Comparison of ENCODE assay signal across 10 cellular contexts in the genomic region with DNA sequence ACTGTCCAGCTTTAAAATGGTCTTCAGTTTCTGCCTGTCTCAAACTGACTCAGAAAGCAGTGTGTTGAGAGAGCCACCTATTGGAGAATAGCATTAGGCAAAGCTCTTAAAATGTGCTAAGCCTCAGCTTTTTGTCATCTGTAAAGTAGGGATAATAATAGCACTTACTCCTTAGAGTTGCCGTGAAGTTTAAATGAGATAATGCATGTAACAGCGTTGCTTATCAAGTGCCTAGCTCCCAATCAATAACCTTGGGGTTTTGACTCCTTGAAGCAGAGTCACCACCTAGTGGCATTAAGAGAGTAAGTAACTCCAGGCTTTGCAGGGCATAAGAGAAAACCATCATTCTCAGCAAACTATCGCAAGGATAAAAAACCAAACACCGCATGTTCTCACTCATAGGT.
DNase-seq lines count a peak whose midpoint lies in the region; ATAC-seq, FAIRE-seq and TF ChIP-seq lines count a peak whose summit lies in the region.
"Had no signal": no experiment of that assay in that cellular context is flagged by ENCODE, and none has a peak within 500 bp of the region (broad histone marks: within the 10 kb centered on the region; RNA-seq: fewer than 3 reads in every experiment).

No MANE protein-coding gene starts in this region.

- H3K9ac ChIP-seq in Karpas-422 (ENCODE audit: low read length) (no peak overlapping the region), GM12878 (ENCODE audit: control insufficient read depth, insufficient read depth, low read length) (no peak overlapping the region)

- no TSS peak for BruUV-seq in GM12878 (replicated peaks; lab: Mats Ljungman, UMichigan)

- H3K9me3 ChIP-seq in Karpas-422 (ENCODE audit: low read length) (no peaks in the 10 kb centered on the region), GM12878 (replicated peaks; ENCODE audit: control insufficient read depth, insufficient read depth, low read length) (no peaks in the 10 kb centered on the region), thyroid gland (no peaks in the 10 kb centered on the region)

- SMC1A ChIA-PET in GM12878 (lab: Charles Lee; ENCODE audit: uncharacterized antibody, unreplicated experiment), result interaction anchor here (1.0 to 1.4 kb wide), 3 partner anchors 37 to 94 kb away, joined by 3 to 5 read pairs (median 3); no protein-coding TSS in a partner anchor

- 42% methylated on average over 4 of the region's 4 CpGs for WGBS in GM12878 (ENCODE audit: insufficient coverage, insufficient replicate concordance, low lambda C conversion rate, missing lambda C conversion rate)
- 33 to 57% methylated on average over 4 of the region's 4 CpGs for WGBS in thyroid gland, 2 donors

- DNase-seq in G401 (ENCODE audit: low spot score) (peak; percentile 7), Karpas-422 (peak; percentile 63), GM12878 (ENCODE audit: low read depth, low spot score) (no peak), midbrain (lab: John Stamatoyannopoulos, UW) (peak; percentile 24), GM19239 (ENCODE audit: insufficient read length, low spot score) (no peak), thyroid gland (no peak), H4 (ENCODE audit: low spot score) (no peak)
- DNase-seq: left ventricle myocardium superior; stimulated activated CD4-positive, alpha-beta T cell treated with anti-CD3 and anti-CD28 coated beads, Interleukin-1b, Interleukin-23, amount 100 ng/mL, for 48 hours had no signal

- H3K79me2 ChIP-seq in Karpas-422 (ENCODE audit: low read length) (no peaks in the 10 kb centered on the region), GM12878 (ENCODE audit: control insufficient read depth, insufficient read depth, low read length) (no peaks in the 10 kb centered on the region)

- H3K4me2 ChIP-seq in Karpas-422 (ENCODE audit: low read depth, low read length, poor library complexity, severe bottlenecking) (no peak overlapping the region), GM12878 (ENCODE audit: control insufficient read depth, insufficient read depth) (no peak overlapping the region)

- H3K36me3 ChIP-seq in Karpas-422 (ENCODE audit: insufficient read depth, low read length), result no peaks in the 10 kb centered on the region
- H3K36me3 ChIP-seq in GM12878 (ENCODE audit: control insufficient read depth in 2 of 2, insufficient read depth in 2 of 2, low read length in 1 of 2), result no peaks in the 10 kb centered on the region
- H3K36me3 ChIP-seq in thyroid gland, result no peaks in the 10 kb centered on the region

- H2AFZ ChIP-seq in Karpas-422 (ENCODE audit: low read length) (no peak overlapping the region), GM12878 (ENCODE audit: control insufficient read depth, low read depth, low read length) (no peak overlapping the region)

- CTCF ChIA-PET in GM12878 (lab: Yijun Ruan, JAX), result interaction anchor here (0.7 to 1.6 kb wide), 6 partner anchors 12 to 1422 kb away, joined by 3 to 7 read pairs (median 4); no protein-coding TSS in a partner anchor

- no peaks in the 10 kb centered on the region for H3K27me3 ChIP-seq in Karpas-422 (ENCODE audit: low read length)
- H3K27me3 ChIP-seq in GM12878 (replicated peaks in 1 of 2; ENCODE audit: control insufficient read depth in 2 of 2, insufficient read depth in 2 of 2, low read length in 1 of 2), result no peaks in the 10 kb centered on the region; a peak in 2 of 4 replicates
- no peaks in the 10 kb centered on the region for H3K27me3 ChIP-seq in thyroid gland

- H3K4me3 ChIP-seq in Karpas-422 (ENCODE audit: low read length), result no peak overlapping the region
- H3K4me3 ChIP-seq in GM12878, result no peak overlapping the region
- H3K4me3 ChIP-seq in thyroid gland (replicated peaks in 1 of 3), result no peak overlapping the region

- H3K27ac ChIP-seq in Karpas-422 (ENCODE audit: low read length) (no peak overlapping the region), GM12878 (ENCODE audit: control insufficient read depth, insufficient read depth) (no peak overlapping the region), thyroid gland (no peak overlapping the region)

- intact Hi-C loops in GM12878 (cut with micrococcal nuclease; ENCODE audit: unreplicated experiment), result no loop called here
- intact Hi-C loops in thyroid gland (cut with DNase I), result no loop called here

- RAD21 ChIA-PET in GM12878 (lab: Charles Lee; ENCODE audit: unreplicated experiment), result interaction anchor here (0.9 kb wide), 1 partner anchor 83 kb away, joined by 3 read pairs; no protein-coding TSS in a partner anchor

- H3K4me1 ChIP-seq in Karpas-422 (ENCODE audit: low read length) (no peaks in the 10 kb centered on the region), GM12878 (ENCODE audit: control insufficient read depth, insufficient read depth, low read length) (no peaks in the 10 kb centered on the region), thyroid gland (no peaks in the 10 kb centered on the region)

- TF ChIP-seq EP300 in GM12878 (IDR thresholded peaks at IDR 0.05; ENCODE audit: borderline replicate concordance in 1 of 2, control insufficient read depth in 1 of 2, low read depth in 2 of 2, low read length in 2 of 2), result no peak

- ATAC-seq in GM12878 (peak; percentile 49; the same call in 1 of the 3 replicates), HG02970 (IDR thresholded peaks at IDR 0.05; ENCODE audit: low FRiP score, unreplicated experiment) (no peak)
- ATAC-seq: left ventricle myocardium superior had no signal

- no peak for FAIRE-seq in GM12878 (lab: Jason Lieb, UNC)
- no peak for FAIRE-seq in GM19239 (lab: Jason Lieb, UNC)

- no peaks in the 10 kb centered on the region for H4K20me1 ChIP-seq in Karpas-422 (ENCODE audit: insufficient read depth, low read depth, low read length)
- no peaks in the 10 kb centered on the region; the same call in 1 of the 2 replicates for H4K20me1 ChIP-seq in GM12878 (ENCODE audit: control insufficient read depth, insufficient read depth)

- TF ChIP-seq RAD21 in GM12878 (IDR thresholded peaks at IDR 0.05; ENCODE audit: insufficient read depth, low read depth, low read length), result 0 out of 2 replicates have a peak, but pooled peaks have one; percentile 16

- TF ChIP-seq CTCF in GM12878 (IDR thresholded peaks at IDR 0.05 in 2 of 3, conservative IDR thresholded peaks at IDR 0.05 in 1 of 3; ENCODE audit: control insufficient read depth in 2 of 3, extremely low read depth in 1 of 3, insufficient read depth in 1 of 3, low read depth in 3 of 3, low read length in 3 of 3), result peak in 2 of 3 experiments; percentile 21 to 25; a peak in 2 of 6 replicates
- peak in 1 of 6 experiments; percentile 8 for TF ChIP-seq CTCF in thyroid gland (IDR thresholded peaks at IDR 0.05)

- POLR2A ChIA-PET in GM12878 (lab: Charles Lee), result no interaction called here

- in situ Hi-C loops in G401 (cut with HindIII; ENCODE audit: low sequenced_read_pairs) (no loop called here), GM12878 (cut with MboI) (no loop called here)

- no peaks in the 10 kb centered on the region for H3K9me2 ChIP-seq in Karpas-422 (replicated peaks; ENCODE audit: insufficient read depth, low read length)

- TF ChIP-seq POLR2A in GM12878 (IDR thresholded peaks at IDR 0.05; ENCODE audit: low read depth, low read length) (no peak), thyroid gland (IDR thresholded peaks at IDR 0.05) (no peak)

TF ChIP-seq in GM12878, 131 proteins besides CTCF, POLR2A, EP300 and RAD21 (continues in another document):
- no peak for TF ChIP-seq ZNF592 (IDR thresholded peaks at IDR 0.05)
- TF ChIP-seq MEF2B (IDR thresholded peaks at IDR 0.05; ENCODE audit: partially characterized antibody, poor library complexity, severe bottlenecking), result no peak
- TF ChIP-seq, protein P1, sequence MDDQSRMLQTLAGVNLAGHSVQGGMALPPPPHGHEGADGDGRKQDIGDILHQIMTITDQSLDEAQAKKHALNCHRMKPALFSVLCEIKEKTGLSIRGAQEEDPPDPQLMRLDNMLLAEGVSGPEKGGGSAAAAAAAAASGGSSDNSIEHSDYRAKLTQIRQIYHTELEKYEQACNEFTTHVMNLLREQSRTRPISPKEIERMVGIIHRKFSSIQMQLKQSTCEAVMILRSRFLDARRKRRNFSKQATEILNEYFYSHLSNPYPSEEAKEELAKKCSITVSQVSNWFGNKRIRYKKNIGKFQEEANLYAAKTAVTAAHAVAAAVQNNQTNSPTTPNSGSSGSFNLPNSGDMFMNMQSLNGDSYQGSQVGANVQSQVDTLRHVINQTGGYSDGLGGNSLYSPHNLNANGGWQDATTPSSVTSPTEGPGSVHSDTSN (IDR thresholded peaks at IDR 0.05; ENCODE audit: insufficient replicate concordance, low read depth, low read length), result no peak
- TF ChIP-seq SPI1 (IDR thresholded peaks at IDR 0.05; ENCODE audit: borderline replicate concordance, insufficient read depth, low read depth, low read length), result no peak
- TF ChIP-seq ZNF24 (IDR thresholded peaks at IDR 0.05), result no peak
- no peak for TF ChIP-seq RFX5 (IDR thresholded peaks at IDR 0.05; ENCODE audit: low read depth, low read length)
- no peak for TF ChIP-seq EZH2 (IDR thresholded peaks at IDR 0.05; ENCODE audit: borderline replicate concordance, control insufficient read depth, low read depth, low read length)

Comparison
In these comparisons a context has a peak if more than half of its experiments do, and no peak if none do; other contexts are left out.
1. DNase-seq: peak in G401 (single experiment), Karpas-422 (single experiment) and midbrain (single experiment); none in GM12878 (single experiment), GM19239 (single experiment), thyroid gland (0 of 2) and H4 (single experiment).